ENCODE assay signal across 10 cellular contexts in the genomic region with DNA sequence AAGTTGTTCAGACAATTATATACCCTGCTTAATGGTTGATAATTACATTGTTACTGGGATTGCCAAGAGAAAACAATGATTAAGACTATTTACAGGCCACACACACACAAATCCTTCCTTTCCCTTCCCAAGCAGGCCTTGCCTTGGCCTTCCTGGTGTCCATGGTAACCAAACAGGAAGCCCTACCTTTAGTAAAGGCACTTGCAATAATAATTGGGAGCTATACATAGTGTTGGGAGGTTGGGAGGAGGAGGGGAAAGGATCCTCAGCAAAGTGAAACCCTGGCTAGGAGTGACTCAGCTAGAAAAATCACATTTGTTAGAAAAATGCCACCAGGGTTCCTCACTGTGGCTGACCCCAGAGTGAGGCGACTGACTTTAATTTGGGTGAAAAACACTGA.
A peak's percentile ranks its signal among the peaks of the same experiment; 100 is the strongest.
DNase-seq lines count a peak whose midpoint lies in the region; ATAC-seq and TF ChIP-seq lines count a peak whose summit lies in the region.
"Had no signal": no experiment of that assay in that cellular context is flagged by ENCODE, and none has a peak within 500 bp of the region (broad histone marks: within the 10 kb centered on the region; RNA-seq: fewer than 3 reads in every experiment).

No MANE protein-coding gene starts in this region.

- no peak for TF ChIP-seq CTCF in mammary epithelial cell (conservative IDR thresholded peaks at IDR 0.05 in 1 of 2, IDR thresholded peaks at IDR 0.05 in 1 of 2; ENCODE audit: extremely low read depth in 1 of 2, insufficient read depth in 1 of 2, low read depth in 1 of 2, low read length in 2 of 2)

- H3K9me3 ChIP-seq in mammary epithelial cell (replicated peaks; ENCODE audit: insufficient read depth, low read length) (no peaks in the 10 kb centered on the region), muscle layer of duodenum (ENCODE audit: control insufficient read depth in 1 of 2, low read length in 2 of 2) (no peaks in the 10 kb centered on the region)

- H3K36me3 ChIP-seq in mammary epithelial cell (ENCODE audit: insufficient read depth, low read length) (no peaks in the 10 kb centered on the region), muscle layer of duodenum (ENCODE audit: control insufficient read depth in 1 of 2, insufficient read depth in 2 of 2, low read length in 2 of 2) (no peaks in the 10 kb centered on the region)

- dilution Hi-C loops in mammary epithelial cell (cut with HindIII; ENCODE audit: low sequenced_read_pairs) = no loop called here

- H3K27ac ChIP-seq in mammary epithelial cell (ENCODE audit: insufficient read depth, low read depth, low read length) = peak overlapping the region; percentile 26
- H3K27ac ChIP-seq in muscle layer of duodenum (ENCODE audit: low read length) = peak overlapping the region; percentile 81

- no peak for ATAC-seq in HG03280 (IDR thresholded peaks at IDR 0.05; ENCODE audit: unreplicated experiment)

- DNase-seq in DMS153 (lab: John Stamatoyannopoulos, UW) (peak; percentile 98), NCI-H146 (lab: John Stamatoyannopoulos, UW) (peak; percentile 75), mammary epithelial cell (peak; percentile 77), putamen (ENCODE audit: low spot score) (no peak), HCEC 1CT (no peak), cortex of kidney (lab: John Stamatoyannopoulos, UW) (no peak)
- DNase-seq: activated gamma-delta T cell, occipital lobe had no signal

- H3K9ac ChIP-seq in mammary epithelial cell (ENCODE audit: insufficient read depth, low read length) = no peak overlapping the region

- H3K79me2 ChIP-seq in mammary epithelial cell (ENCODE audit: insufficient read depth, low read length) = no peaks in the 10 kb centered on the region

- WGBS in mammary epithelial cell (ENCODE audit: low coverage, missing lambda C conversion rate) = 86% methylated on average over 1 of the region's 1 CpG

- H2AFZ ChIP-seq in mammary epithelial cell (ENCODE audit: low read depth, low read length) = no peak overlapping the region

- no TSS peak for BruUV-seq in mammary epithelial cell (replicated peaks; lab: Mats Ljungman, UMichigan)

- peaks cover 9% of the 10 kb centered on the region for H3K4me1 ChIP-seq in mammary epithelial cell (ENCODE audit: insufficient read depth, low read length)
- H3K4me1 ChIP-seq in muscle layer of duodenum (ENCODE audit: control insufficient read depth in 1 of 2, insufficient read depth in 2 of 2, low read length in 2 of 2) = peaks cover 18 to 85% of the 10 kb centered on the region in 2 donors

- no peak overlapping the region for H3K4me3 ChIP-seq in mammary epithelial cell (replicated peaks in 1 of 3; ENCODE audit: insufficient read depth in 1 of 3, low read depth in 2 of 3, low read length in 3 of 3)
- peak overlapping the region in 1 of 2 donors; percentile 20 for H3K4me3 ChIP-seq in muscle layer of duodenum (ENCODE audit: low read depth in 1 of 2, low read length in 2 of 2)

- no peak overlapping the region for H3K4me2 ChIP-seq in mammary epithelial cell (ENCODE audit: insufficient read depth, low read depth, low read length)

- no peaks in the 10 kb centered on the region for H3K27me3 ChIP-seq in mammary epithelial cell (ENCODE audit: insufficient read depth, low read length)
- H3K27me3 ChIP-seq in muscle layer of duodenum (ENCODE audit: low read depth, low read length) = no peaks in the 10 kb centered on the region

- CTCF ChIA-PET in mammary epithelial cell (lab: Charles Lee; ENCODE audit: low non-redundant PET) = interaction anchor here (0.6 kb wide), 1 partner anchor 206 kb away, joined by 3 read pairs; a partner anchor contains a TSS

- intact Hi-C loops in mammary epithelial cell (cut with micrococcal nuclease) = no loop called here

- in situ Hi-C loops in mammary epithelial cell (cut with MboI; ENCODE audit: low sequenced_read_pairs in 2 of 2) = loop anchor here in 1 of 2 donors (10.0 kb wide), 1 partner anchor 65 kb away; no protein-coding TSS in a partner anchor

- no peaks in the 10 kb centered on the region for H4K20me1 ChIP-seq in mammary epithelial cell (ENCODE audit: insufficient read depth, low read length)

Comparison
In these comparisons a context has a peak if more than half of its experiments do, and no peak if none do; other contexts are left out.
1. DNase-seq: peak in DMS153 (single experiment), NCI-H146 (single experiment) and mammary epithelial cell (single experiment); none in putamen (single experiment), HCEC 1CT (single experiment) and cortex of kidney (single experiment).